Comparison of ENCODE assay signal across 8 cellular contexts in genomic region chr20:23420943-23421925, GRCh38. TPM values are rescaled to one million over a fixed set of nuclear protein-coding genes. Genes with fewer than 3 reads are reported as not detected.
DNase-seq lines count a peak whose midpoint lies in the region; ATAC-seq and TF ChIP-seq lines count a peak whose summit lies in the region.

Gene NAPB (minus strand): TSS chr20:23421488. CDS start chr20:23421402, 86 bp downstream.

- H3K4me1 ChIP-seq in OCI-LY7 (ENCODE audit: insufficient read depth, low read length, poor library complexity, severe bottlenecking) (peaks cover 19% of the 10 kb centered on the region), mucosa of descending colon (ENCODE audit: low read depth) (no peaks in the 10 kb centered on the region)

- POLR2A ChIA-PET in OCI-LY7 (lab: Charles Lee), result interaction anchor here (0.7 to 2.5 kb wide), 6 partner anchors 11 to 81 kb away, joined by 3 to 11 read pairs (median 4); partner anchors contain the start of gene NXT1

- H3K4me1 Mint-ChIP-seq in IgD-negative memory B cell, result peaks cover 12 to 25% (median 21%) of the 10 kb centered on the region in 3 donors

- peak; percentile 97 for ATAC-seq in GM21576 (IDR thresholded peaks at IDR 0.05; ENCODE audit: unreplicated experiment)
- ATAC-seq in mucosa of descending colon, result peak; percentile 99

- H3K9me3 Mint-ChIP-seq in IgD-negative memory B cell, result no peaks in the 10 kb centered on the region

- no peaks in the 10 kb centered on the region; the same call in 1 of the 2 replicates for H3K36me3 ChIP-seq in OCI-LY7 (ENCODE audit: insufficient read depth, low read length)
- H3K36me3 ChIP-seq in mucosa of descending colon (ENCODE audit: low read depth), result no peaks in the 10 kb centered on the region

- peak within 1 kb of the TSS; percentile 68 for H3K4me2 ChIP-seq in OCI-LY7 (ENCODE audit: low read length)

- CTCF ChIA-PET in OCI-LY7 (lab: Charles Lee; ENCODE audit: unreplicated experiment), result interaction anchor here (0.7 to 1.2 kb wide), 3 partner anchors 16 to 71 kb away, joined by 3 to 4 read pairs (median 3); no protein-coding TSS in a partner anchor

- peaks cover 32% of the 10 kb centered on the region; the same call in 1 of the 2 replicates for H3K79me2 ChIP-seq in OCI-LY7 (ENCODE audit: insufficient read depth, low read depth, low read length)

- TF ChIP-seq CTCF in OCI-LY7 (conservative IDR thresholded peaks at IDR 0.05; ENCODE audit: low read length), result peak; percentile 49; the same call in 1 of the 2 replicates
- peak; percentile 39 for TF ChIP-seq CTCF in epithelial cell of esophagus (IDR thresholded peaks at IDR 0.05; ENCODE audit: insufficient read depth, low read depth, low read length, missing control alignments)
- peak; percentile 30 for TF ChIP-seq CTCF in mucosa of descending colon (IDR thresholded peaks at IDR 0.05)

- H3K4me3 ChIP-seq in OCI-LY7 (ENCODE audit: low read depth, low read length, poor library complexity, severe bottlenecking), result peak within 1 kb of the TSS; percentile 100
- H3K4me3 ChIP-seq in epithelial cell of esophagus (ENCODE audit: low read length), result peak within 1 kb of the TSS; percentile 81
- peak within 1 kb of the TSS; percentile 75 for H3K4me3 ChIP-seq in mucosa of descending colon

- BruUV-seq in OCI-LY7 (replicated peaks; lab: Mats Ljungman, UMichigan), result no TSS peak

- H3K27ac ChIP-seq in OCI-LY7 (ENCODE audit: low read depth, low read length, poor library complexity, severe bottlenecking), result peak within 1 kb of the TSS; percentile 34

- H2AFZ ChIP-seq in OCI-LY7 (ENCODE audit: low read length), result peak within 1 kb of the TSS; percentile 98

- DNase-seq in DMS53 (lab: John Stamatoyannopoulos, UW) (peak; percentile 97), OCI-LY7 (ENCODE audit: low spot score) (peak; percentile 96), activated T-cell treated with anti-CD3 and anti-CD28 coated beads for 24 hours (ENCODE audit: low read depth) (peak; percentile 90), epithelial cell of esophagus (ENCODE audit: low read depth) (peak; percentile 94), mucosa of descending colon (peak; percentile 96 to 97 (median 97))
- DNase-seq in stimulated activated CD8-positive, alpha-beta memory T cell treated with anti-CD3 and anti-CD28 coated beads, Interleukin-4, amount 100 ng/mL, for 1 hour (ENCODE audit: low read depth in 2 of 2, low spot score in 1 of 2), result peak; percentile 77 to 84

- H3K9me3 ChIP-seq in OCI-LY7 (ENCODE audit: low read length) (no peaks in the 10 kb centered on the region), mucosa of descending colon (no peaks in the 10 kb centered on the region)

- H3K36me3 Mint-ChIP-seq in IgD-negative memory B cell, result no peaks in the 10 kb centered on the region

- no peaks in the 10 kb centered on the region for H3K9me2 ChIP-seq in OCI-LY7 (ENCODE audit: insufficient read depth, low read length)

- H3K4me3 Mint-ChIP-seq in IgD-negative memory B cell, result peak within 1 kb of the TSS; percentile 90 to 95 (median 95)

- peaks cover 8% of the 10 kb centered on the region for H3K27me3 Mint-ChIP-seq in IgD-negative memory B cell

- peak within 1 kb of the TSS; percentile 74 to 91 (median 76) for H3K27ac Mint-ChIP-seq in IgD-negative memory B cell

- H4K20me1 ChIP-seq in OCI-LY7 (ENCODE audit: insufficient read depth, low read length), result peaks cover 16% of the 10 kb centered on the region; the same call in 1 of the 2 replicates

- intact Hi-C loops in OCI-LY7 (cut with micrococcal nuclease; ENCODE audit: unreplicated experiment) (loop anchor here (1.0 to 5.0 kb wide), 2 partner anchors 59 to 71 kb away; partner anchors contain the start of genes GZF1 and NXT1), mucosa of descending colon (cut with DNase I, micrococcal nuclease) (no loop called here)

RNA-seq across cellular contexts. Expression of gene NAPB, which starts in this region (rescaled TPM):
- 5.8 TPM for polyA plus RNA-seq in IgD-negative memory B cell
- total RNA-seq in OCI-LY7 (2014; rRNA removed; shearing (Covaris generic)), result 9.3 and 12.5 TPM in 2 replicates
- total RNA-seq in OCI-LY7 (2022) (11.4 and 12.1 TPM in 2 replicates), mucosa of descending colon (10 to 100 TPM in 1 of 3 donors, 1 to 10 TPM in 2; 8.2 to 22.8 (median 8.9) TPM)

Comparison
In these comparisons a context has a peak if more than half of its experiments do, and no peak if none do; other contexts are left out.
1. Peak in every context shown above with its lines: DNase-seq, ATAC-seq, H3K4me3 ChIP-seq and H3K27ac ChIP-seq.